In the genomic region with DNA sequence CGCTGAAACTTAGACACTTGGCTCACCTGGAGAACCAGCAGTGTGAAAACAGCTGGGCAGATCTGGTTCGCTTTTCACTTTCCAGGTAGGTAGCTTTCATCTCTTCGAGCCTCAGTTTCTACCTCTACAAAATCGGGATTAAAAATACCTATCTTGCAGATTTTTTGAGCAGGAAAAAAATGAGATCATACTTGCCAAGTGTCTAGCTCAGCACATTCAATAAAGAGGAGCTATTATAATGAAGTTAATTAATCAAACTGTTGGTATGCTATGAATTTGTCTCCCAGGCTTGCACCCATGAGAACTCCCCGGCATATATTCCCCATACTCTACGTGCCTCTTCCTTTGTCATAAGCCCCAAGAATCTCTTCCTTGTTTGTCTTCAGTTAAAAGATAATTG, we compare ENCODE assay signal across 19 cellular contexts.
DNase-seq lines count a peak whose midpoint lies in the region; ATAC-seq, FAIRE-seq and TF ChIP-seq lines count a peak whose summit lies in the region.
"Had no signal": no experiment of that assay in that cellular context is flagged by ENCODE, and none has a peak within 500 bp of the region (broad histone marks: within the 10 kb centered on the region; RNA-seq: fewer than 3 reads in every experiment).

No MANE protein-coding gene starts in this region.

- H3K27ac ChIP-seq in A549 (no peak overlapping the region), GM23338 (ENCODE audit: low read depth) (no peak overlapping the region), dorsolateral prefrontal cortex (peak overlapping the region in 33 of 59 donors; percentile 6 to 86 (median 62))
- H3K27ac ChIP-seq: BLaER1, C4-2B had no signal

- CTCF ChIA-PET in A549 (lab: Yijun Ruan, JAX) = interaction anchor here (0.7 kb wide), 1 partner anchor 533 kb away, joined by 3 read pairs; no protein-coding TSS in a partner anchor

- DNase-seq in A549 (ENCODE audit: low read depth in 1 of 2, low spot score in 1 of 2) (no peak), GM23338 (ENCODE audit: low spot score) (no peak), dorsolateral prefrontal cortex (no peak), ACHN (no peak)
- no peak for DNase-seq in stimulated activated naive CD8-positive, alpha-beta T cell treated with anti-CD3 and anti-CD28 coated beads, Interleukin-15, amount 100 ng/mL, for 72 hours
- no peak for DNase-seq in activated CD8-positive, alpha-beta memory T cell treated with anti-CD3 and anti-CD28 coated beads, Interleukin-2, amount 50 U/mL, for 4 hours
- DNase-seq: 8988T; Caco-2; CD4-positive, CD25-positive, alpha-beta regulatory T cell; CD8-positive, alpha-beta T cell; DMS153; DND-41; H9 had no signal

- H3K27me3 Mint-ChIP-seq in GM23338 (ENCODE audit: insufficient read depth, low read depth, poor library complexity) = peaks cover 2% of the 10 kb centered on the region
- peaks cover 28% of the 10 kb centered on the region for H3K27me3 Mint-ChIP-seq in stimulated activated naive CD8-positive, alpha-beta T cell treated with anti-CD3 and anti-CD28 coated beads, Interleukin-15, amount 100 ng/mL, for 72 hours
- H3K27me3 Mint-ChIP-seq: B cell; CD4-positive, CD25-positive, alpha-beta regulatory T cell had no signal

- H3K27ac Mint-ChIP-seq in GM23338 = no peak overlapping the region
- no peak overlapping the region for H3K27ac Mint-ChIP-seq in stimulated activated naive CD8-positive, alpha-beta T cell treated with anti-CD3 and anti-CD28 coated beads, Interleukin-15, amount 100 ng/mL, for 72 hours
- H3K27ac Mint-ChIP-seq: B cell; CD4-positive, CD25-positive, alpha-beta regulatory T cell; CD8-positive, alpha-beta T cell; H9 had no signal

- TF ChIP-seq RAD21 in A549 (conservative IDR thresholded peaks at IDR 0.05 in 1 of 2, IDR thresholded peaks at IDR 0.05 in 1 of 2) = no peak

- no peaks in the 10 kb centered on the region for H3K79me2 ChIP-seq in GM23338 (replicated peaks; ENCODE audit: insufficient read depth)

- POLR2A ChIA-PET in A549 (lab: Yijun Ruan, JAX) = no interaction called here

- TF ChIP-seq CTCF in A549 (IDR thresholded peaks at IDR 0.05) (no peak), GM23338 (conservative IDR thresholded peaks at IDR 0.05; ENCODE audit: low read depth in 2 of 2) (no peak), dorsolateral prefrontal cortex (IDR thresholded peaks at IDR 0.05 in 54 of 56, conservative IDR thresholded peaks at IDR 0.05 in 2 of 56; ENCODE audit: low read depth in 1 of 56, partially characterized antibody in 56 of 56) (no peak)

- H3K4me3 ChIP-seq in A549 = no peak overlapping the region
- H3K4me3 ChIP-seq in GM23338 = no peak overlapping the region
- no peak overlapping the region for H3K4me3 ChIP-seq in dorsolateral prefrontal cortex
- H3K4me3 ChIP-seq: BLaER1 had no signal

- TF ChIP-seq EP300 in A549 (IDR thresholded peaks at IDR 0.05) = no peak

- ATAC-seq in A549 = no peak
- no peak for ATAC-seq in GM23338
- ATAC-seq in stimulated activated naive CD8-positive, alpha-beta T cell treated with anti-CD3 and anti-CD28 coated beads, Interleukin-15, amount 100 ng/mL, for 72 hours = no peak
- ATAC-seq: CD8-positive, alpha-beta T cell; HCT116 had no signal

- intact Hi-C loops in dorsolateral prefrontal cortex (cut with DNase I) = no loop called here

- H3K36me3 Mint-ChIP-seq in GM23338 (ENCODE audit: low read depth) = no peaks in the 10 kb centered on the region
- H3K36me3 Mint-ChIP-seq: CD4-positive, CD25-positive, alpha-beta regulatory T cell; CD8-positive, alpha-beta T cell had no signal

- H3K4me3 Mint-ChIP-seq in GM23338 = no peak overlapping the region
- H3K4me3 Mint-ChIP-seq in stimulated activated naive CD8-positive, alpha-beta T cell treated with anti-CD3 and anti-CD28 coated beads, Interleukin-15, amount 100 ng/mL, for 72 hours = no peak overlapping the region
- H3K4me3 Mint-ChIP-seq: B cell; CD4-positive, CD25-positive, alpha-beta regulatory T cell; CD8-positive, alpha-beta T cell; H9 had no signal

- H3K27me3 ChIP-seq in GM23338 (ENCODE audit: insufficient read depth) (no peaks in the 10 kb centered on the region), dorsolateral prefrontal cortex (no peaks in the 10 kb centered on the region)
- H3K27me3 ChIP-seq: BLaER1 had no signal

- H3K4me1 ChIP-seq in A549 (no peaks in the 10 kb centered on the region), GM23338 (ENCODE audit: insufficient read depth) (no peaks in the 10 kb centered on the region)
- H3K4me1 ChIP-seq: BLaER1, Caco-2 had no signal

- no peaks in the 10 kb centered on the region for H4K20me1 ChIP-seq in GM23338 (replicated peaks; ENCODE audit: insufficient read depth)
- H4K20me1 ChIP-seq: BLaER1 had no signal

- WGBS in A549 (ENCODE audit: missing lambda C conversion rate) = 12% methylated on average over 6 of the region's 6 CpGs

- H3K9me3 ChIP-seq in A549 = no peaks in the 10 kb centered on the region
- H3K9me3 ChIP-seq: Caco-2 had no signal

- no peaks in the 10 kb centered on the region for H3K36me3 ChIP-seq in GM23338 (ENCODE audit: insufficient read depth)
- H3K36me3 ChIP-seq: BLaER1 had no signal

- peaks cover 3% of the 10 kb centered on the region; the same call in 2 of the 3 replicates for H3K4me1 Mint-ChIP-seq in GM23338
- H3K4me1 Mint-ChIP-seq in stimulated activated naive CD8-positive, alpha-beta T cell treated with anti-CD3 and anti-CD28 coated beads, Interleukin-15, amount 100 ng/mL, for 72 hours = no peaks in the 10 kb centered on the region
- H3K4me1 Mint-ChIP-seq: B cell; CD4-positive, CD25-positive, alpha-beta regulatory T cell had no signal

- H3K4me2 ChIP-seq in A549 (no peak overlapping the region), GM23338 (no peak overlapping the region)
- H3K4me2 ChIP-seq: BLaER1 had no signal

- peaks cover 16% of the 10 kb centered on the region; the same call in 1 of the 2 replicates for H3K9me2 ChIP-seq in GM23338 (ENCODE audit: insufficient read depth)

- no peak for TF ChIP-seq POLR2A in A549 (IDR thresholded peaks at IDR 0.05; ENCODE audit: low read length)

- no peaks in the 10 kb centered on the region for H3F3A ChIP-seq in GM23338 (replicated peaks; ENCODE audit: low read depth)

- in situ Hi-C loops in ACHN (cut with HindIII; ENCODE audit: low pct_ligation_motif_present, low pct_unique_long_range_greater_than_20kb, low sequenced_read_pairs) = no loop called here

- FAIRE-seq in A549 (lab: Jason Lieb, UNC) = no peak
- FAIRE-seq: G401.6, GM12892 had no signal

- no peaks in the 10 kb centered on the region for H3K9me3 Mint-ChIP-seq in GM23338
- peaks cover 0 to 13% of the 10 kb centered on the region in 2 donors for H3K9me3 Mint-ChIP-seq in stimulated activated naive CD8-positive, alpha-beta T cell treated with anti-CD3 and anti-CD28 coated beads, Interleukin-15, amount 100 ng/mL, for 72 hours
- H3K9me3 Mint-ChIP-seq: CD8-positive, alpha-beta T cell; H9 had no signal

- peak overlapping the region; percentile 3; the same call in 1 of the 2 replicates for H2AFZ ChIP-seq in GM23338

TF ChIP-seq in A549, 52 proteins besides CTCF, POLR2A, EP300 and RAD21:
- TF ChIP-seq BHLHE40 (IDR thresholded peaks at IDR 0.05; ENCODE audit: low read depth, low read length) = no peak
- TF ChIP-seq JUN (IDR thresholded peaks at IDR 0.05) = no peak
- TF ChIP-seq, protein P1, sequence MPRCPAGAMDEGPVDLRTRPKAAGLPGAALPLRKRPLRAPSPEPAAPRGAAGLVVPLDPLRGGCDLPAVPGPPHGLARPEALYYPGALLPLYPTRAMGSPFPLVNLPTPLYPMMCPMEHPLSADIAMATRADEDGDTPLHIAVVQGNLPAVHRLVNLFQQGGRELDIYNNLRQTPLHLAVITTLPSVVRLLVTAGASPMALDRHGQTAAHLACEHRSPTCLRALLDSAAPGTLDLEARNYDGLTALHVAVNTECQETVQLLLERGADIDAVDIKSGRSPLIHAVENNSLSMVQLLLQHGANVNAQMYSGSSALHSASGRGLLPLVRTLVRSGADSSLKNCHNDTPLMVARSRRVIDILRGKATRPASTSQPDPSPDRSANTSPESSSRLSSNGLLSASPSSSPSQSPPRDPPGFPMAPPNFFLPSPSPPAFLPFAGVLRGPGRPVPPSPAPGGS (IDR thresholded peaks at IDR 0.05) = no peak
- peak; percentile 40 for TF ChIP-seq MAFK (IDR thresholded peaks at IDR 0.05; ENCODE audit: partially characterized antibody)
- no peak for TF ChIP-seq POLR2AphosphoS2 (conservative IDR thresholded peaks at IDR 0.05; ENCODE audit: low read length)
TF ChIP-seq in A549: peak in this region for 1.

TF ChIP-seq in GM23338, 12 proteins besides CTCF, POLR2A, EP300 and RAD21 (continues in another document):
- no peak for TF ChIP-seq ZNF331 (CRISPR knock-in tag; IDR thresholded peaks at IDR 0.05; ENCODE audit: low read depth)
- TF ChIP-seq, protein P2, sequence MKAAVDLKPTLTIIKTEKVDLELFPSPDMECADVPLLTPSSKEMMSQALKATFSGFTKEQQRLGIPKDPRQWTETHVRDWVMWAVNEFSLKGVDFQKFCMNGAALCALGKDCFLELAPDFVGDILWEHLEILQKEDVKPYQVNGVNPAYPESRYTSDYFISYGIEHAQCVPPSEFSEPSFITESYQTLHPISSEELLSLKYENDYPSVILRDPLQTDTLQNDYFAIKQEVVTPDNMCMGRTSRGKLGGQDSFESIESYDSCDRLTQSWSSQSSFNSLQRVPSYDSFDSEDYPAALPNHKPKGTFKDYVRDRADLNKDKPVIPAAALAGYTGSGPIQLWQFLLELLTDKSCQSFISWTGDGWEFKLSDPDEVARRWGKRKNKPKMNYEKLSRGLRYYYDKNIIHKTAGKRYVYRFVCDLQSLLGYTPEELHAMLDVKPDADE (IDR thresholded peaks at IDR 0.05) = no peak
- TF ChIP-seq, protein P3, sequence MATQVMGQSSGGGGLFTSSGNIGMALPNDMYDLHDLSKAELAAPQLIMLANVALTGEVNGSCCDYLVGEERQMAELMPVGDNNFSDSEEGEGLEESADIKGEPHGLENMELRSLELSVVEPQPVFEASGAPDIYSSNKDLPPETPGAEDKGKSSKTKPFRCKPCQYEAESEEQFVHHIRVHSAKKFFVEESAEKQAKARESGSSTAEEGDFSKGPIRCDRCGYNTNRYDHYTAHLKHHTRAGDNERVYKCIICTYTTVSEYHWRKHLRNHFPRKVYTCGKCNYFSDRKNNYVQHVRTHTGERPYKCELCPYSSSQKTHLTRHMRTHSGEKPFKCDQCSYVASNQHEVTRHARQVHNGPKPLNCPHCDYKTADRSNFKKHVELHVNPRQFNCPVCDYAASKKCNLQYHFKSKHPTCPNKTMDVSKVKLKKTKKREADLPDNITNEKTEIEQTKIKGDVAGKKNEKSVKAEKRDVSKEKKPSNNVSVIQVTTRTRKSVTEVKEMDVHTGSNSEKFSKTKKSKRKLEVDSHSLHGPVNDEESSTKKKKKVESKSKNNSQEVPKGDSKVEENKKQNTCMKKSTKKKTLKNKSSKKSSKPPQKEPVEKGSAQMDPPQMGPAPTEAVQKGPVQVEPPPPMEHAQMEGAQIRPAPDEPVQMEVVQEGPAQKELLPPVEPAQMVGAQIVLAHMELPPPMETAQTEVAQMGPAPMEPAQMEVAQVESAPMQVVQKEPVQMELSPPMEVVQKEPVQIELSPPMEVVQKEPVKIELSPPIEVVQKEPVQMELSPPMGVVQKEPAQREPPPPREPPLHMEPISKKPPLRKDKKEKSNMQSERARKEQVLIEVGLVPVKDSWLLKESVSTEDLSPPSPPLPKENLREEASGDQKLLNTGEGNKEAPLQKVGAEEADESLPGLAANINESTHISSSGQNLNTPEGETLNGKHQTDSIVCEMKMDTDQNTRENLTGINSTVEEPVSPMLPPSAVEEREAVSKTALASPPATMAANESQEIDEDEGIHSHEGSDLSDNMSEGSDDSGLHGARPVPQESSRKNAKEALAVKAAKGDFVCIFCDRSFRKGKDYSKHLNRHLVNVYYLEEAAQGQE (IDR thresholded peaks at IDR 0.05; ENCODE audit: unreplicated experiment) = no peak

Comparison
In these comparisons a context has a peak if more than half of its experiments do, and no peak if none do; other contexts are left out.
1. H3K27ac ChIP-seq: peak in dorsolateral prefrontal cortex (33 of 59); none in A549 (0 of 2) and GM23338 (single experiment).